1 cellular context compared by ENCODE assay signal in the genomic region with DNA sequence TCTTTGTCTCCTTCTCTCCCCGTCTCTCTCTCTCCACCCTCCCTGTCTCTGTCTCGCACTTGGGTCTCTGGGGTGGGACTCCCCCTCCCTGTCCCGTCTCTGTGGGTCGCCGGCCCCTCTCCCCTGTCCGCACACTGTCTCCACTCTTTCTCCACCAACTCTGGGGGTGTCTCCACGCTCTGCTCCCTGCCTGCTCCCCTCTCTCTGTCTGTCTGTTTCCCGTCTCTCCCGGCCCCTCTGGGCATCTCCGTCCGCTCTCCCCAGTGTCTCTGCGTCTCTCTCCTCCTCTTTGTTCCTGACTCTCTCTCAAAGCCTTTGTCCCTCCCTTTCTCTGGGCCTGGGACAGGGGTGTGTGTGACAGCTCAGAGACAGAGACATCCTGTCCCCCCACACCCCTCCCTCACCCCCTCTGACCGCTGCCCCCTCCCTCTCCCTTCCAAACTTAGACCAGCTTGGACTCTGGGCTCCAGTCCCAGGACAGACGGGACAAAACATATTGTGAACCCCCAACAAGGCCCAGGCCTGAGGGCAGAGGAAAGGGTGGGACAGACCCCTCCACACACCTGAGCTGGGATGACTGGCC.
TF ChIP-seq lines count a peak whose summit lies in the region.

No MANE protein-coding gene starts in this region.

TF ChIP-seq in IMR-90, 13 proteins besides CTCF, POLR2A, EP300 and RAD21 (continued from another document):
- no peak for TF ChIP-seq RFX5 (IDR thresholded peaks at IDR 0.05; ENCODE audit: low read depth, low read length)
- no peak for TF ChIP-seq MAZ (IDR thresholded peaks at IDR 0.05; ENCODE audit: borderline replicate concordance, low read depth, low read length)
- no peak for TF ChIP-seq CEBPB (IDR thresholded peaks at IDR 0.05; ENCODE audit: low read depth, low read length)
- TF ChIP-seq CHD1 (IDR thresholded peaks at IDR 0.05; ENCODE audit: low read depth, low read length): no peak
- no peak for TF ChIP-seq MXI1 (IDR thresholded peaks at IDR 0.05; ENCODE audit: borderline replicate concordance, low read depth, low read length)
- TF ChIP-seq, protein P1, sequence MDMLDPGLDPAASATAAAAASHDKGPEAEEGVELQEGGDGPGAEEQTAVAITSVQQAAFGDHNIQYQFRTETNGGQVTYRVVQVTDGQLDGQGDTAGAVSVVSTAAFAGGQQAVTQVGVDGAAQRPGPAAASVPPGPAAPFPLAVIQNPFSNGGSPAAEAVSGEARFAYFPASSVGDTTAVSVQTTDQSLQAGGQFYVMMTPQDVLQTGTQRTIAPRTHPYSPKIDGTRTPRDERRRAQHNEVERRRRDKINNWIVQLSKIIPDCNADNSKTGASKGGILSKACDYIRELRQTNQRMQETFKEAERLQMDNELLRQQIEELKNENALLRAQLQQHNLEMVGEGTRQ (IDR thresholded peaks at IDR 0.05; ENCODE audit: low read depth, low read length): no peak
- no peak for TF ChIP-seq RCOR1 (IDR thresholded peaks at IDR 0.05; ENCODE audit: insufficient replicate concordance, low read length)
- TF ChIP-seq SMC3 (IDR thresholded peaks at IDR 0.05; ENCODE audit: low read depth, low read length): no peak
